Comparison of ENCODE assay signal across 20 cellular contexts in the genomic region with DNA sequence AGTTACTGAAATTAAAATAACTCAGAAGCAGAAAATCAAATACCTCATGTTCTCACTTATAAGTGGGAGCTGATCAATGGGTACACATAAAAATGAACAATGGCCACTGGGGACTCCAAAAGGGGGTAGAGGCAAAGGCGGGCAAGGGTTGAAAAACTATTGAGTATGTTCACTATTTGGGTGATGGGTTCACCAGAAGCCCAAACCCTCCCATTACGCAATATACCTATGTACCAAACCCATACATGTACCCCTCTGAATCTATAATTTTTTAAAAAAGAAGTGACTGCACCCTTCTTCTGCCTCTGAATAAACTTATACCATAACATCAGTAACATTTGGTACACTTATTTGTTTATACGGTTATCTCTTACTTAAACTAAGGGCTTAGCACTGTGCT.
DNase-seq lines count a peak whose midpoint lies in the region; ATAC-seq, FAIRE-seq and TF ChIP-seq lines count a peak whose summit lies in the region.
"Had no signal": no experiment of that assay in that cellular context is flagged by ENCODE, and none has a peak within 500 bp of the region (broad histone marks: within the 10 kb centered on the region; RNA-seq: fewer than 3 reads in every experiment).

No MANE protein-coding gene starts in this region.

- dilution Hi-C loops in IMR-90 (cut with HindIII; ENCODE audit: low sequenced_read_pairs, unreplicated experiment), result no loop called here

- no peak overlapping the region for H3K9ac ChIP-seq in IMR-90 (ENCODE audit: low read depth, low read length)
- no peak overlapping the region for H3K9ac ChIP-seq in K562 (ENCODE audit: insufficient read depth in 1 of 2, low read depth in 2 of 2, low read length in 2 of 2)
- H3K9ac ChIP-seq: BLaER1 treated with 17β-estradiol and CSF1 and Interleukin-3, amounts not matched to agents 10 nM and 100 nM had no signal

- H3K18ac ChIP-seq in IMR-90 (ENCODE audit: low read depth, low read length), result no peak overlapping the region

- no peak for ATAC-seq in A549
- no peak for ATAC-seq in IMR-90 (ENCODE audit: low read depth)
- ATAC-seq in K562, result no peak
- no peak for ATAC-seq in left lung
- ATAC-seq: CD8-positive, alpha-beta T cell had no signal

- no peak overlapping the region for H3K4me2 ChIP-seq in A549
- H3K4me2 ChIP-seq in IMR-90 (ENCODE audit: low read depth, low read length), result no peak overlapping the region
- H3K4me2 ChIP-seq in K562 (ENCODE audit: insufficient read depth, low read length), result no peak overlapping the region
- H3K4me2 ChIP-seq: BLaER1 treated with 17β-estradiol and CSF1 and Interleukin-3, amounts not matched to agents 10 nM and 100 nM had no signal

- H3K23ac ChIP-seq in IMR-90 (ENCODE audit: low read depth, low read length), result no peak overlapping the region

- H3K79me1 ChIP-seq in IMR-90 (ENCODE audit: low read depth in 1 of 2, low read length in 2 of 2), result no peaks in the 10 kb centered on the region; a peak in 1 of 4 replicates

- no peak for FAIRE-seq in A549 (lab: Jason Lieb, UNC)
- no peak for FAIRE-seq in K562 (lab: Jason Lieb, UNC)
- FAIRE-seq: D721Med, GM12891, GM19239 had no signal

- no peaks in the 10 kb centered on the region for H3K4me1 ChIP-seq in A549
- H3K4me1 ChIP-seq in IMR-90 (ENCODE audit: control insufficient read depth, insufficient read depth, low read length), result no peaks in the 10 kb centered on the region
- no peaks in the 10 kb centered on the region for H3K4me1 ChIP-seq in K562 (replicated peaks in 1 of 2; ENCODE audit: control insufficient read depth in 2 of 2, insufficient read depth in 2 of 2, low read length in 2 of 2)
- no peaks in the 10 kb centered on the region for H3K4me1 ChIP-seq in left lung
- H3K4me1 ChIP-seq: BLaER1 treated with 17β-estradiol and CSF1 and Interleukin-3, amounts not matched to agents 10 nM and 100 nM; Caco-2 had no signal

- no peak overlapping the region for H3K56ac ChIP-seq in IMR-90 (ENCODE audit: extremely low read depth, insufficient read depth, low read length)

- TF ChIP-seq EP300 in A549 (IDR thresholded peaks at IDR 0.05), result no peak
- no peak for TF ChIP-seq EP300 in K562 (IDR thresholded peaks at IDR 0.05; ENCODE audit: low read length)

- H3K4me3 Mint-ChIP-seq in activated CD4-positive, alpha-beta memory T cell treated with anti-CD3 and anti-CD28 coated beads, Interleukin-2, amount 10 ng/mL, durations not matched to agents 7 days and 5 days, result no peak overlapping the region
- H3K4me3 Mint-ChIP-seq: B cell; CD4-positive, alpha-beta T cell; CD8-positive, alpha-beta T cell had no signal

- H3K4me3 ChIP-seq in A549 (no peak overlapping the region), IMR-90 (ENCODE audit: insufficient read depth, low read depth, low read length) (no peak overlapping the region), K562 (no peak overlapping the region), left lung (no peak overlapping the region)
- H3K4me3 ChIP-seq: BLaER1 treated with 17β-estradiol and CSF1 and Interleukin-3, amounts not matched to agents 10 nM and 100 nM had no signal

- no peaks in the 10 kb centered on the region for H3K9me3 ChIP-seq in A549
- H3K9me3 ChIP-seq in IMR-90 (ENCODE audit: control insufficient read depth, insufficient read depth, low read length), result no peaks in the 10 kb centered on the region
- H3K9me3 ChIP-seq in K562 (replicated peaks; ENCODE audit: control insufficient read depth, insufficient read depth, low read depth, low read length), result no peaks in the 10 kb centered on the region
- H3K9me3 ChIP-seq in left lung, result peaks cover 0 to 16% of the 10 kb centered on the region in 2 donors

- H2BK5ac ChIP-seq in IMR-90 (ENCODE audit: low read depth, low read length, poor library complexity, severe bottlenecking), result no peak overlapping the region

- H2BK15ac ChIP-seq in IMR-90 (ENCODE audit: low read depth, low read length), result no peak overlapping the region

- intact Hi-C loops in IMR-90 (cut with micrococcal nuclease) (no loop called here), K562 (cut with micrococcal nuclease) (no loop called here), left lung (cut with DNase I) (no loop called here)

- in situ Hi-C loops in IMR-90 (cut with MboI; ENCODE audit: low sequenced_read_pairs), result no loop called here
- in situ Hi-C loops in K562 (cut with MboI), result no loop called here

- no peaks in the 10 kb centered on the region for H3K27me3 Mint-ChIP-seq in activated CD4-positive, alpha-beta memory T cell treated with anti-CD3 and anti-CD28 coated beads, Interleukin-2, amount 10 ng/mL, durations not matched to agents 7 days and 5 days
- H3K27me3 Mint-ChIP-seq: B cell; CD4-positive, alpha-beta T cell had no signal

- no peak overlapping the region for H2AK5ac ChIP-seq in IMR-90 (ENCODE audit: low read depth, low read length)

- H2AK9ac ChIP-seq in IMR-90 (replicated peaks; ENCODE audit: low read depth, low read length, poor library complexity), result no peak overlapping the region

- H3K27ac ChIP-seq in A549 (no peak overlapping the region), IMR-90 (ENCODE audit: insufficient read depth, low read length) (no peak overlapping the region), K562 (ENCODE audit: extremely low read depth, low read depth, low read length) (no peak overlapping the region), left lung (no peak overlapping the region)
- H3K27ac ChIP-seq: BLaER1 treated with 17β-estradiol and CSF1 and Interleukin-3, amounts not matched to agents 10 nM and 100 nM; C4-2B had no signal

- H4K20me1 ChIP-seq in IMR-90 (ENCODE audit: insufficient read depth, low read length) (no peaks in the 10 kb centered on the region), K562 (replicated peaks; ENCODE audit: control insufficient read depth, insufficient read depth, low read length) (no peaks in the 10 kb centered on the region)
- H4K20me1 ChIP-seq: BLaER1 treated with 17β-estradiol and CSF1 and Interleukin-3, amounts not matched to agents 10 nM and 100 nM had no signal

- TF ChIP-seq POLR2A in A549 (IDR thresholded peaks at IDR 0.05; ENCODE audit: low read length), result no peak
- TF ChIP-seq POLR2A in IMR-90 (IDR thresholded peaks at IDR 0.05; ENCODE audit: low read depth, low read length), result no peak
- TF ChIP-seq POLR2A in K562 (conservative IDR thresholded peaks at IDR 0.05), result no peak

- H3K9me1 ChIP-seq in IMR-90 (ENCODE audit: insufficient read depth, low read length), result no peaks in the 10 kb centered on the region
- H3K9me1 ChIP-seq in K562 (ENCODE audit: control insufficient read depth, insufficient read depth, low read length), result no peaks in the 10 kb centered on the region

- H3K79me2 ChIP-seq in K562 (ENCODE audit: control insufficient read depth, insufficient read depth, low read length), result no peaks in the 10 kb centered on the region

- BruUV-seq in IMR-90 (replicated peaks; lab: Mats Ljungman, UMichigan), result no TSS peak
- BruUV-seq in K562 (replicated peaks; lab: Mats Ljungman, UMichigan), result no TSS peak

- no peak overlapping the region for H4K5ac ChIP-seq in IMR-90 (ENCODE audit: low read depth, low read length)

- no peaks in the 10 kb centered on the region for H3K9me3 Mint-ChIP-seq in activated CD4-positive, alpha-beta memory T cell treated with anti-CD3 and anti-CD28 coated beads, Interleukin-2, amount 10 ng/mL, durations not matched to agents 7 days and 5 days

- DNase-seq in A549 (ENCODE audit: low read depth in 1 of 2, low spot score in 1 of 2) (no peak), IMR-90 (no peak), K562 (ENCODE audit: extremely low read depth in 1 of 4, low spot score in 3 of 4) (no peak), left lung (no peak), T-helper 2 cell (no peak)
- no peak for DNase-seq in activated CD4-positive, alpha-beta memory T cell treated with anti-CD3 and anti-CD28 coated beads, Interleukin-2, amount 10 ng/mL, durations not matched to agents 7 days and 5 days
- DNase-seq: 8988T; AML-193; Caco-2; Calu3; CD4-positive, alpha-beta T cell; CD8-positive, alpha-beta T cell; DMS79 treated with DMSO at 0.1 percent for 48 hours; GF-D8 had no signal

- no peak overlapping the region for H2BK120ac ChIP-seq in IMR-90 (ENCODE audit: low read depth, low read length)

- CTCF ChIA-PET in A549 (lab: Yijun Ruan, JAX), result no interaction called here
- CTCF ChIA-PET in IMR-90 (lab: Yijun Ruan, JAX), result no interaction called here
- CTCF ChIA-PET in K562 (lab: Yijun Ruan, JAX; ENCODE audit: low intra/inter-chr PET ratio), result no interaction called here
- CTCF ChIA-PET in activated CD4-positive, alpha-beta memory T cell treated with anti-CD3 and anti-CD28 coated beads, Interleukin-2, amount 10 ng/mL, durations not matched to agents 7 days and 5 days (lab: Charles Lee), result no interaction called here

- WGBS in A549 (ENCODE audit: missing lambda C conversion rate), result 93% methylated on average over 3 of the region's 3 CpGs
- no CpG with 5 or more reads among the region's 3 CpGs for WGBS in IMR-90 (ENCODE audit: extremely low coverage in 2 of 2, insufficient read length in 1 of 2), 2 experiments
- WGBS in K562 (ENCODE audit: insufficient coverage, low coverage, missing lambda C conversion rate), result 75% methylated on average over 3 of the region's 3 CpGs

- H4K91ac ChIP-seq in IMR-90 (ENCODE audit: insufficient read depth, low read depth, low read length), result no peak overlapping the region

- no peak overlapping the region for H3K4ac ChIP-seq in IMR-90 (ENCODE audit: low read depth, low read length)

- no peak overlapping the region for H3K27ac Mint-ChIP-seq in activated CD4-positive, alpha-beta memory T cell treated with anti-CD3 and anti-CD28 coated beads, Interleukin-2, amount 10 ng/mL, durations not matched to agents 7 days and 5 days
- H3K27ac Mint-ChIP-seq: B cell; CD4-positive, alpha-beta T cell; CD8-positive, alpha-beta T cell had no signal

- no peaks in the 10 kb centered on the region for H3K36me3 Mint-ChIP-seq in activated CD4-positive, alpha-beta memory T cell treated with anti-CD3 and anti-CD28 coated beads, Interleukin-2, amount 10 ng/mL, durations not matched to agents 7 days and 5 days (ENCODE audit: low read depth)

- H3K14ac ChIP-seq in IMR-90 (replicated peaks; ENCODE audit: low read depth, low read length), result no peak overlapping the region

- H4K8ac ChIP-seq in IMR-90 (ENCODE audit: low read depth in 2 of 2, low read length in 2 of 2), result no peak overlapping the region

- no peak overlapping the region for H2BK20ac ChIP-seq in IMR-90 (ENCODE audit: low read depth, low read length)

- no peak overlapping the region for H2AFZ ChIP-seq in IMR-90 (replicated peaks; ENCODE audit: low read length, poor library complexity)
- no peak overlapping the region for H2AFZ ChIP-seq in K562 (ENCODE audit: low read depth, low read length)

- TF ChIP-seq CTCF in A549 (IDR thresholded peaks at IDR 0.05), result no peak
- TF ChIP-seq CTCF in IMR-90 (conservative IDR thresholded peaks at IDR 0.05; ENCODE audit: low read depth, low read length), result no peak
- TF ChIP-seq CTCF in K562 (IDR thresholded peaks at IDR 0.05 in 2 of 3, conservative IDR thresholded peaks at IDR 0.05 in 1 of 3; ENCODE audit: insufficient read depth in 2 of 3, low read depth in 1 of 3, low read length in 3 of 3), result no peak
- no peak for TF ChIP-seq CTCF in left lung (IDR thresholded peaks at IDR 0.05)

- H3K27me3 ChIP-seq in IMR-90 (ENCODE audit: control insufficient read depth, insufficient read depth, low read length) (no peaks in the 10 kb centered on the region), K562 (ENCODE audit: control insufficient read depth in 2 of 2, insufficient read depth in 2 of 2, low read length in 2 of 2) (no peaks in the 10 kb centered on the region), left lung (no peaks in the 10 kb centered on the region)
- H3K27me3 ChIP-seq: BLaER1 treated with 17β-estradiol and CSF1 and Interleukin-3, amounts not matched to agents 10 nM and 100 nM had no signal

- no peaks in the 10 kb centered on the region for H3K4me1 Mint-ChIP-seq in activated CD4-positive, alpha-beta memory T cell treated with anti-CD3 and anti-CD28 coated beads, Interleukin-2, amount 10 ng/mL, durations not matched to agents 7 days and 5 days

- POLR2A ChIA-PET in A549 (lab: Yijun Ruan, JAX) (no interaction called here), IMR-90 (lab: Charles Lee; ENCODE audit: unreplicated experiment) (no interaction called here), K562 (lab: Yijun Ruan, JAX) (no interaction called here)
- POLR2A ChIA-PET in activated CD4-positive, alpha-beta memory T cell treated with anti-CD3 and anti-CD28 coated beads, Interleukin-2, amount 10 ng/mL, durations not matched to agents 7 days and 5 days (lab: Charles Lee), result no interaction called here

- TF ChIP-seq RAD21 in A549 (conservative IDR thresholded peaks at IDR 0.05 in 1 of 2, IDR thresholded peaks at IDR 0.05 in 1 of 2), result no peak
- TF ChIP-seq RAD21 in IMR-90 (IDR thresholded peaks at IDR 0.05; ENCODE audit: low read length), result no peak
- no peak for TF ChIP-seq RAD21 in K562 (CRISPR knock-in tag; conservative IDR thresholded peaks at IDR 0.05 in 1 of 2, IDR thresholded peaks at IDR 0.05 in 1 of 2)

- H3K36me3 ChIP-seq in IMR-90 (ENCODE audit: control insufficient read depth, insufficient read depth, low read length) (no peaks in the 10 kb centered on the region), K562 (ENCODE audit: control insufficient read depth, insufficient read depth, low read length) (no peaks in the 10 kb centered on the region), left lung (no peaks in the 10 kb centered on the region)
- H3K36me3 ChIP-seq: BLaER1 treated with 17β-estradiol and CSF1 and Interleukin-3, amounts not matched to agents 10 nM and 100 nM had no signal
